In genomic region chr17:49996495-49997255, GRCh38 we compare ENCODE assay signal across 8 cellular contexts. TPM values are rescaled to one million over a fixed set of nuclear protein-coding genes. Genes with fewer than 3 reads are reported as not detected.
A peak's percentile ranks its signal among the peaks of the same experiment; 100 is the strongest.
DNase-seq lines count a peak whose midpoint lies in the region; ATAC-seq lines count a peak whose summit lies in the region.

No MANE protein-coding gene starts in this region.

- peak; percentile 31 for DNase-seq in DMS79 treated with DMSO at 0.1 percent for 48 hours (lab: John Stamatoyannopoulos, UW)
- no peak for DNase-seq in DMS79 (lab: John Stamatoyannopoulos, UW)
- peak; percentile 64 for DNase-seq in NCI-H2171 (lab: John Stamatoyannopoulos, UW)
- DNase-seq in activated CD4-positive, alpha-beta T cell treated with anti-CD3 and anti-CD28 coated beads for 48 hours: peak; percentile 76
- DNase-seq in effector CD4-positive, alpha-beta T cell: peak; percentile 61
- DNase-seq in stimulated activated CD8-positive, alpha-beta memory T cell treated with anti-CD3 and anti-CD28 coated beads, Interleukin-7, amount 100 ng/mL, for 1 hour (ENCODE audit: low read depth in 2 of 2): peak; percentile 46

- H3K36me3 ChIP-seq in mesodermal cell (ENCODE audit: control insufficient read depth, insufficient read depth, low read length): no peaks in the 10 kb centered on the region

- WGBS in mesodermal cell (ENCODE audit: insufficient coverage in 2 of 2), 2 experiments: 0 to 5% methylated on average over 34 to 46 of the region's 56 CpGs

- no peaks in the 10 kb centered on the region for H3K9me3 ChIP-seq in mesodermal cell (ENCODE audit: control insufficient read depth, low read length)

- ATAC-seq in GM18498 (IDR thresholded peaks at IDR 0.05; ENCODE audit: unreplicated experiment): no peak

- H3K4me1 ChIP-seq in mesodermal cell (ENCODE audit: control insufficient read depth, insufficient read depth, low read length, poor library complexity, severe bottlenecking): peaks cover 8% of the 10 kb centered on the region

- H3K27ac ChIP-seq in mesodermal cell (ENCODE audit: low read depth, low read length, severe bottlenecking): no peak overlapping the region

- peak overlapping the region; percentile 21 for H3K4me3 ChIP-seq in mesodermal cell (ENCODE audit: extremely low read depth, insufficient read depth, low read length, poor library complexity, severe bottlenecking)

RNA-seq across cellular contexts. Expression of gene DLX3, which starts 1.7 kb away (rescaled TPM):
- 1.9 TPM for polyA plus RNA-seq in mesodermal cell (2013, experiment 1 of 2)
- polyA plus RNA-seq in mesodermal cell (2013, experiment 2 of 2): 1.2 TPM

RNA-seq across cellular contexts. Expression of gene DLX4, which starts 27.7 kb away (rescaled TPM):
- polyA plus RNA-seq in mesodermal cell (2013, experiment 1 of 2): 0.66 TPM
- polyA plus RNA-seq in mesodermal cell (2013, experiment 2 of 2): 0.25 TPM

RNA-seq across cellular contexts. Expression of gene ITGA3, which starts 59.2 kb away (rescaled TPM):
- 108 TPM for polyA plus RNA-seq in mesodermal cell (2013, experiment 1 of 2)
- polyA plus RNA-seq in mesodermal cell (2013, experiment 2 of 2): 102 TPM
